ENCODE assay signal across 2 cellular contexts in the genomic region with DNA sequence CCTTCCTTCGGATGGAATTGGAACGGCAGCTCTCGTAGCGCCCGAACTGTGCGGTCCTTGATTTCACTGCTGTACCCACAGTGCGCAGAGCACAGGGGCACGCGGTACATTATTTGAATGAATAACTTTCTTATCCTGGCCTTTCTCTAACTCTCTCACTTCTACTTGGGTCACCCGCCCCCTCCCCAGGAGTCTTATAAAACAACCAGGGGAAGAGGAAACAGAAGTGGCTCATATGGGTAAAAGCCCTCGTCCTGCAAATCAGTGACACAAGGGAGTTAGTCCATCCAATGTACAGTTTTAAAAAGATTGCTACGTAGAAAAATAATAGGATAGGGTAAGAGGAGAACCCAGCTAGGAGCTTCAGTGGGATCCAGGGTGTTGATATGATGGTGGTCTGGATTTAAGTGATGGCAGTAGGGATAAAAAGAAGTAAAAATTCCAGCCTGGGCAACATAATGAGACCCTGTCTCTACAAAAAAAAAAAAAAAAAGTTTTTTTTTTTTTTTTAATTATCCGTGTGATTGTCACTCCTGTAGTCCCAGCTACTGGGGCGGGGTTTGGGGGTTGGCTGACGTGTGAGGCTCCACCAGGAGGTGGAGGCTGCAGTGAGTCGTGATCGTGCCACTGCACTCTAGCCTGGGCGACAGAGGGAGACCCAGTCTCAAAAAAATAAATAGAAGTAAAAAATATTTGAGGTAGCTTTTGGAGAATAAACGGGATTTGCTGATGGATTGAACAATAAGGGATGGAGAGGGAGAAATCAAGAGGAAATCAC.
A peak's percentile ranks its signal among the peaks of the same experiment; 100 is the strongest.
TF ChIP-seq lines count a peak whose summit lies in the region.

No MANE protein-coding gene starts in this region.

TF ChIP-seq in SK-N-SH treated with all-trans-retinoic acid at 6 μM for 48 hours, 23 proteins besides CTCF, POLR2A, EP300 and RAD21 (continues in another document):
- TF ChIP-seq, protein P1, sequence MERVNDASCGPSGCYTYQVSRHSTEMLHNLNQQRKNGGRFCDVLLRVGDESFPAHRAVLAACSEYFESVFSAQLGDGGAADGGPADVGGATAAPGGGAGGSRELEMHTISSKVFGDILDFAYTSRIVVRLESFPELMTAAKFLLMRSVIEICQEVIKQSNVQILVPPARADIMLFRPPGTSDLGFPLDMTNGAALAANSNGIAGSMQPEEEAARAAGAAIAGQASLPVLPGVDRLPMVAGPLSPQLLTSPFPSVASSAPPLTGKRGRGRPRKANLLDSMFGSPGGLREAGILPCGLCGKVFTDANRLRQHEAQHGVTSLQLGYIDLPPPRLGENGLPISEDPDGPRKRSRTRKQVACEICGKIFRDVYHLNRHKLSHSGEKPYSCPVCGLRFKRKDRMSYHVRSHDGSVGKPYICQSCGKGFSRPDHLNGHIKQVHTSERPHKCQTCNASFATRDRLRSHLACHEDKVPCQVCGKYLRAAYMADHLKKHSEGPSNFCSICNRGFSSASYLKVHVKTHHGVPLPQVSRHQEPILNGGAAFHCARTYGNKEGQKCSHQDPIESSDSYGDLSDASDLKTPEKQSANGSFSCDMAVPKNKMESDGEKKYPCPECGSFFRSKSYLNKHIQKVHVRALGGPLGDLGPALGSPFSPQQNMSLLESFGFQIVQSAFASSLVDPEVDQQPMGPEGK (CRISPR knock-in tag; IDR thresholded peaks at IDR 0.05; ENCODE audit: borderline replicate concordance), result no peak
- TF ChIP-seq ESRRG (CRISPR knock-in tag; IDR thresholded peaks at IDR 0.05) (no peak), TCF4 (CRISPR knock-in tag; IDR thresholded peaks at IDR 0.05; ENCODE audit: borderline replicate concordance) (no peak), RARB (CRISPR knock-in tag; IDR thresholded peaks at IDR 0.05) (no peak), ZFP30 (CRISPR knock-in tag; IDR thresholded peaks at IDR 0.05) (no peak), ZC3H10 (CRISPR knock-in tag; IDR thresholded peaks at IDR 0.05) (no peak), ZNF565 (CRISPR knock-in tag; conservative IDR thresholded peaks at IDR 0.05; ENCODE audit: low read depth) (no peak), CSDC2 (CRISPR knock-in tag; IDR thresholded peaks at IDR 0.05) (no peak), ZNF8 (CRISPR knock-in tag; IDR thresholded peaks at IDR 0.05) (no peak), BACH2 (CRISPR knock-in tag; IDR thresholded peaks at IDR 0.05; ENCODE audit: borderline replicate concordance) (no peak), SNAI2 (CRISPR knock-in tag; IDR thresholded peaks at IDR 0.05) (no peak), TOX (CRISPR knock-in tag; IDR thresholded peaks at IDR 0.05; ENCODE audit: borderline replicate concordance) (no peak)
- TF ChIP-seq, protein P2, sequence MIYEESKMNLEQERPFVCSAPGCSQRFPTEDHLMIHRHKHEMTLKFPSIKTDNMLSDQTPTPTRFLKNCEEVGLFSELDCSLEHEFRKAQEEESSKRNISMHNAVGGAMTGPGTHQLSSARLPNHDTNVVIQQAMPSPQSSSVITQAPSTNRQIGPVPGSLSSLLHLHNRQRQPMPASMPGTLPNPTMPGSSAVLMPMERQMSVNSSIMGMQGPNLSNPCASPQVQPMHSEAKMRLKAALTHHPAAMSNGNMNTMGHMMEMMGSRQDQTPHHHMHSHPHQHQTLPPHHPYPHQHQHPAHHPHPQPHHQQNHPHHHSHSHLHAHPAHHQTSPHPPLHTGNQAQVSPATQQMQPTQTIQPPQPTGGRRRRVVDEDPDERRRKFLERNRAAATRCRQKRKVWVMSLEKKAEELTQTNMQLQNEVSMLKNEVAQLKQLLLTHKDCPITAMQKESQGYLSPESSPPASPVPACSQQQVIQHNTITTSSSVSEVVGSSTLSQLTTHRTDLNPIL (CRISPR knock-in tag; IDR thresholded peaks at IDR 0.05; ENCODE audit: low read depth), result no peak
- TF ChIP-seq, protein P3, sequence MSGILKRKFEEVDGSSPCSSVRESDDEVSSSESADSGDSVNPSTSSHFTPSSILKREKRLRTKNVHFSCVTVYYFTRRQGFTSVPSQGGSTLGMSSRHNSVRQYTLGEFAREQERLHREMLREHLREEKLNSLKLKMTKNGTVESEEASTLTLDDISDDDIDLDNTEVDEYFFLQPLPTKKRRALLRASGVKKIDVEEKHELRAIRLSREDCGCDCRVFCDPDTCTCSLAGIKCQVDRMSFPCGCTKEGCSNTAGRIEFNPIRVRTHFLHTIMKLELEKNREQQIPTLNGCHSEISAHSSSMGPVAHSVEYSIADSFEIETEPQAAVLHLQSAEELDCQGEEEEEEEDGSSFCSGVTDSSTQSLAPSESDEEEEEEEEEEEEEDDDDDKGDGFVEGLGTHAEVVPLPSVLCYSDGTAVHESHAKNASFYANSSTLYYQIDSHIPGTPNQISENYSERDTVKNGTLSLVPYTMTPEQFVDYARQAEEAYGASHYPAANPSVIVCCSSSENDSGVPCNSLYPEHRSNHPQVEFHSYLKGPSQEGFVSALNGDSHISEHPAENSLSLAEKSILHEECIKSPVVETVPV (CRISPR knock-in tag; IDR thresholded peaks at IDR 0.05), result no peak
- TF ChIP-seq, protein P4, sequence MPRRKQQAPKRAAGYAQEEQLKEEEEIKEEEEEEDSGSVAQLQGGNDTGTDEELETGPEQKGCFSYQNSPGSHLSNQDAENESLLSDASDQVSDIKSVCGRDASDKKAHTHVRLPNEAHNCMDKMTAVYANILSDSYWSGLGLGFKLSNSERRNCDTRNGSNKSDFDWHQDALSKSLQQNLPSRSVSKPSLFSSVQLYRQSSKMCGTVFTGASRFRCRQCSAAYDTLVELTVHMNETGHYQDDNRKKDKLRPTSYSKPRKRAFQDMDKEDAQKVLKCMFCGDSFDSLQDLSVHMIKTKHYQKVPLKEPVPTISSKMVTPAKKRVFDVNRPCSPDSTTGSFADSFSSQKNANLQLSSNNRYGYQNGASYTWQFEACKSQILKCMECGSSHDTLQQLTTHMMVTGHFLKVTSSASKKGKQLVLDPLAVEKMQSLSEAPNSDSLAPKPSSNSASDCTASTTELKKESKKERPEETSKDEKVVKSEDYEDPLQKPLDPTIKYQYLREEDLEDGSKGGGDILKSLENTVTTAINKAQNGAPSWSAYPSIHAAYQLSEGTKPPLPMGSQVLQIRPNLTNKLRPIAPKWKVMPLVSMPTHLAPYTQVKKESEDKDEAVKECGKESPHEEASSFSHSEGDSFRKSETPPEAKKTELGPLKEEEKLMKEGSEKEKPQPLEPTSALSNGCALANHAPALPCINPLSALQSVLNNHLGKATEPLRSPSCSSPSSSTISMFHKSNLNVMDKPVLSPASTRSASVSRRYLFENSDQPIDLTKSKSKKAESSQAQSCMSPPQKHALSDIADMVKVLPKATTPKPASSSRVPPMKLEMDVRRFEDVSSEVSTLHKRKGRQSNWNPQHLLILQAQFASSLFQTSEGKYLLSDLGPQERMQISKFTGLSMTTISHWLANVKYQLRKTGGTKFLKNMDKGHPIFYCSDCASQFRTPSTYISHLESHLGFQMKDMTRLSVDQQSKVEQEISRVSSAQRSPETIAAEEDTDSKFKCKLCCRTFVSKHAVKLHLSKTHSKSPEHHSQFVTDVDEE (CRISPR knock-in tag; IDR thresholded peaks at IDR 0.05), result no peak
- TF ChIP-seq, protein P5, sequence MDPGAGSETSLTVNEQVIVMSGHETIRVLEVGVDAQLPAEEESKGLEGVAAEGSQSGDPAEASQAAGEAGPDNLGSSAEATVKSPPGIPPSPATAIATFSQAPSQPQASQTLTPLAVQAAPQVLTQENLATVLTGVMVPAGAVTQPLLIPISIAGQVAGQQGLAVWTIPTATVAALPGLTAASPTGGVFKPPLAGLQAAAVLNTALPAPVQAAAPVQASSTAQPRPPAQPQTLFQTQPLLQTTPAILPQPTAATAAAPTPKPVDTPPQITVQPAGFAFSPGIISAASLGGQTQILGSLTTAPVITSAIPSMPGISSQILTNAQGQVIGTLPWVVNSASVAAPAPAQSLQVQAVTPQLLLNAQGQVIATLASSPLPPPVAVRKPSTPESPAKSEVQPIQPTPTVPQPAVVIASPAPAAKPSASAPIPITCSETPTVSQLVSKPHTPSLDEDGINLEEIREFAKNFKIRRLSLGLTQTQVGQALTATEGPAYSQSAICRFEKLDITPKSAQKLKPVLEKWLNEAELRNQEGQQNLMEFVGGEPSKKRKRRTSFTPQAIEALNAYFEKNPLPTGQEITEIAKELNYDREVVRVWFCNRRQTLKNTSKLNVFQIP (CRISPR knock-in tag; IDR thresholded peaks at IDR 0.05; ENCODE audit: borderline replicate concordance, low read depth), result no peak

TF ChIP-seq in GM12878, 131 proteins besides CTCF, POLR2A, EP300 and RAD21 (continued from another document):
- TF ChIP-seq RCOR1 (conservative IDR thresholded peaks at IDR 0.05; ENCODE audit: low read depth, low read length), result no peak
- no peak for TF ChIP-seq ESRRA (IDR thresholded peaks at IDR 0.05; ENCODE audit: low read length)
- TF ChIP-seq, protein P6, sequence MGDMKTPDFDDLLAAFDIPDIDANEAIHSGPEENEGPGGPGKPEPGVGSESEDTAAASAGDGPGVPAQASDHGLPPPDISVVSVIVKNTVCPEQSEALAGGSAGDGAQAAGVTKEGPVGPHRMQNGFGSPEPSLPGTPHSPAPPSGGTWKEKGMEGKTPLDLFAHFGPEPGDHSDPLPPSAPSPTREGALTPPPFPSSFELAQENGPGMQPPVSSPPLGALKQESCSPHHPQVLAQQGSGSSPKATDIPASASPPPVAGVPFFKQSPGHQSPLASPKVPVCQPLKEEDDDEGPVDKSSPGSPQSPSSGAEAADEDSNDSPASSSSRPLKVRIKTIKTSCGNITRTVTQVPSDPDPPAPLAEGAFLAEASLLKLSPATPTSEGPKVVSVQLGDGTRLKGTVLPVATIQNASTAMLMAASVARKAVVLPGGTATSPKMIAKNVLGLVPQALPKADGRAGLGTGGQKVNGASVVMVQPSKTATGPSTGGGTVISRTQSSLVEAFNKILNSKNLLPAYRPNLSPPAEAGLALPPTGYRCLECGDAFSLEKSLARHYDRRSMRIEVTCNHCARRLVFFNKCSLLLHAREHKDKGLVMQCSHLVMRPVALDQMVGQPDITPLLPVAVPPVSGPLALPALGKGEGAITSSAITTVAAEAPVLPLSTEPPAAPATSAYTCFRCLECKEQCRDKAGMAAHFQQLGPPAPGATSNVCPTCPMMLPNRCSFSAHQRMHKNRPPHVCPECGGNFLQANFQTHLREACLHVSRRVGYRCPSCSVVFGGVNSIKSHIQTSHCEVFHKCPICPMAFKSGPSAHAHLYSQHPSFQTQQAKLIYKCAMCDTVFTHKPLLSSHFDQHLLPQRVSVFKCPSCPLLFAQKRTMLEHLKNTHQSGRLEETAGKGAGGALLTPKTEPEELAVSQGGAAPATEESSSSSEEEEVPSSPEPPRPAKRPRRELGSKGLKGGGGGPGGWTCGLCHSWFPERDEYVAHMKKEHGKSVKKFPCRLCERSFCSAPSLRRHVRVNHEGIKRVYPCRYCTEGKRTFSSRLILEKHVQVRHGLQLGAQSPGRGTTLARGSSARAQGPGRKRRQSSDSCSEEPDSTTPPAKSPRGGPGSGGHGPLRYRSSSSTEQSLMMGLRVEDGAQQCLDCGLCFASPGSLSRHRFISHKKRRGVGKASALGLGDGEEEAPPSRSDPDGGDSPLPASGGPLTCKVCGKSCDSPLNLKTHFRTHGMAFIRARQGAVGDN (IDR thresholded peaks at IDR 0.05), result no peak
- no peak for TF ChIP-seq KAT2A (conservative IDR thresholded peaks at IDR 0.05; ENCODE audit: control insufficient read depth, low read depth, low read length)
- TF ChIP-seq SMARCA5 (IDR thresholded peaks at IDR 0.05), result no peak
- TF ChIP-seq, protein P7, sequence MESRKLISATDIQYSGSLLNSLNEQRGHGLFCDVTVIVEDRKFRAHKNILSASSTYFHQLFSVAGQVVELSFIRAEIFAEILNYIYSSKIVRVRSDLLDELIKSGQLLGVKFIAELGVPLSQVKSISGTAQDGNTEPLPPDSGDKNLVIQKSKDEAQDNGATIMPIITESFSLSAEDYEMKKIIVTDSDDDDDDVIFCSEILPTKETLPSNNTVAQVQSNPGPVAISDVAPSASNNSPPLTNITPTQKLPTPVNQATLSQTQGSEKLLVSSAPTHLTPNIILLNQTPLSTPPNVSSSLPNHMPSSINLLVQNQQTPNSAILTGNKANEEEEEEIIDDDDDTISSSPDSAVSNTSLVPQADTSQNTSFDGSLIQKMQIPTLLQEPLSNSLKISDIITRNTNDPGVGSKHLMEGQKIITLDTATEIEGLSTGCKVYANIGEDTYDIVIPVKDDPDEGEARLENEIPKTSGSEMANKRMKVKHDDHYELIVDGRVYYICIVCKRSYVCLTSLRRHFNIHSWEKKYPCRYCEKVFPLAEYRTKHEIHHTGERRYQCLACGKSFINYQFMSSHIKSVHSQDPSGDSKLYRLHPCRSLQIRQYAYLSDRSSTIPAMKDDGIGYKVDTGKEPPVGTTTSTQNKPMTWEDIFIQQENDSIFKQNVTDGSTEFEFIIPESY (IDR thresholded peaks at IDR 0.05), result no peak
- TF ChIP-seq, protein P8, sequence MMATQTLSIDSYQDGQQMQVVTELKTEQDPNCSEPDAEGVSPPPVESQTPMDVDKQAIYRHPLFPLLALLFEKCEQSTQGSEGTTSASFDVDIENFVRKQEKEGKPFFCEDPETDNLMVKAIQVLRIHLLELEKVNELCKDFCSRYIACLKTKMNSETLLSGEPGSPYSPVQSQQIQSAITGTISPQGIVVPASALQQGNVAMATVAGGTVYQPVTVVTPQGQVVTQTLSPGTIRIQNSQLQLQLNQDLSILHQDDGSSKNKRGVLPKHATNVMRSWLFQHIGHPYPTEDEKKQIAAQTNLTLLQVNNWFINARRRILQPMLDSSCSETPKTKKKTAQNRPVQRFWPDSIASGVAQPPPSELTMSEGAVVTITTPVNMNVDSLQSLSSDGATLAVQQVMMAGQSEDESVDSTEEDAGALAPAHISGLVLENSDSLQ (IDR thresholded peaks at IDR 0.05), result peak; percentile 18; the same call in 1 of the 2 replicates
- no peak for TF ChIP-seq NR2C1 (IDR thresholded peaks at IDR 0.05)
